In genomic region chr2:197875736-197876135, GRCh38 we compare ENCODE assay signal across 15 cellular contexts.
"Had no signal": no experiment of that assay in that cellular context is flagged by ENCODE, and none has a peak within 500 bp of the region (broad histone marks: within the 10 kb centered on the region; RNA-seq: fewer than 3 reads in every experiment).

No MANE protein-coding gene starts in this region.

- H3K27me3 Mint-ChIP-seq: activated CD4-positive, alpha-beta T cell treated with anti-CD3 and anti-CD28 coated beads, Interleukin-2, amount 10 ng/mL, durations not matched to agents 24 days and 14 days had no signal

- H3K4me1 Mint-ChIP-seq: immature natural killer cell, neural crest cell had no signal

- H3K4me1 ChIP-seq: lower lobe of right lung had no signal

- H3K4me3 ChIP-seq: cardiac muscle cell, lower lobe of right lung, pancreas, thyroid gland had no signal

- DNase-seq: activated CD4-positive, alpha-beta T cell treated with anti-CD3 and anti-CD28 coated beads, Interleukin-2, amount 10 ng/mL, durations not matched to agents 24 days and 14 days; activated CD4-positive, CD25-positive, alpha-beta regulatory T cell; foreskin fibroblast; glutamatergic neuron; immature natural killer cell; lower lobe of right lung; pancreas; stimulated activated CD4-positive, alpha-beta T cell treated with anti-CD3 and anti-CD28 coated beads, Interleukin-12 subunit alpha, Interleukin-12 subunit beta, amount 100 ng/mL, for 4 hours; stimulated activated CD4-positive, alpha-beta T cell treated with anti-CD3 and anti-CD28 coated beads, Interleukin-2, amount 100 ng/mL, for 24 hours; SW 1271; thyroid gland had no signal

- H3K36me3 ChIP-seq: cardiac muscle cell, lower lobe of right lung, pancreas, thyroid gland had no signal

- H3K36me3 Mint-ChIP-seq: immature natural killer cell; stimulated activated effector memory CD8-positive, alpha-beta T cell treated with anti-CD3 and anti-CD28 coated beads, Interleukin-12 subunit alpha, Interleukin-12 subunit beta, amount 100 ng/mL, for 72 hours had no signal

- H3K4me3 Mint-ChIP-seq: activated CD4-positive, alpha-beta T cell treated with anti-CD3 and anti-CD28 coated beads, Interleukin-2, amount 10 ng/mL, durations not matched to agents 24 days and 14 days; immature natural killer cell; neural crest cell; stimulated activated effector memory CD8-positive, alpha-beta T cell treated with anti-CD3 and anti-CD28 coated beads, Interleukin-12 subunit alpha, Interleukin-12 subunit beta, amount 100 ng/mL, for 72 hours had no signal

- H3K27me3 ChIP-seq: cardiac muscle cell, pancreas, thyroid gland had no signal

- ATAC-seq: esophagus mucosa; lower lobe of right lung; stimulated activated effector memory CD8-positive, alpha-beta T cell treated with anti-CD3 and anti-CD28 coated beads, Interleukin-12 subunit alpha, Interleukin-12 subunit beta, amount 100 ng/mL, for 72 hours had no signal

- H3K27ac Mint-ChIP-seq: activated CD4-positive, alpha-beta T cell treated with anti-CD3 and anti-CD28 coated beads, Interleukin-2, amount 10 ng/mL, durations not matched to agents 24 days and 14 days; immature natural killer cell; stimulated activated effector memory CD8-positive, alpha-beta T cell treated with anti-CD3 and anti-CD28 coated beads, Interleukin-12 subunit alpha, Interleukin-12 subunit beta, amount 100 ng/mL, for 72 hours had no signal

- H3K9me3 Mint-ChIP-seq: activated CD4-positive, alpha-beta T cell treated with anti-CD3 and anti-CD28 coated beads, Interleukin-2, amount 10 ng/mL, durations not matched to agents 24 days and 14 days; immature natural killer cell; neural crest cell; stimulated activated effector memory CD8-positive, alpha-beta T cell treated with anti-CD3 and anti-CD28 coated beads, Interleukin-12 subunit alpha, Interleukin-12 subunit beta, amount 100 ng/mL, for 72 hours had no signal

- H3K9me3 ChIP-seq: lower lobe of right lung, pancreas, thyroid gland had no signal

- H3K27ac ChIP-seq: cardiac muscle cell, lower lobe of right lung, pancreas, thyroid gland had no signal
